In the genomic region with DNA sequence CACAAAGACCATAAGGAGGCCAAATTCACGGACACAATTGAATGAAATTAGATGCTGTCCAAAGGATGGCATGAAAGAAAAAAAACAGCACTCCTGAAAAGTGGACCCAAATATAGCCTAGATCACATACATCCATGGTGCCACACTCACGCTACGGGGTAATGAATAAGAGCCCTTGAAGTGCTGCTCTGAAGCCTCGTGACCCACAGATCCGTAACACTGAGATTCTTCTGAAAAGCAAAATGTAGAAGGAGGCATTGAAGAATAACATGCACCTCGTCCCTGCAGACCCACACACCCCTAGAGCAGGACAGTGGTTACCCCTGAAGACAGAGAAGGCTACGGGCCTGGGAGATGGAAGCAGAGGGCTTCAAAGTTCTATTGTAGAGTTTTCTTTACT, we compare ENCODE assay signal across 14 cellular contexts. TPM values are rescaled to one million over a fixed set of nuclear protein-coding genes. Genes with fewer than 3 reads are reported as not detected.
DNase-seq lines count a peak whose midpoint lies in the region; ATAC-seq and TF ChIP-seq lines count a peak whose summit lies in the region.
"Had no signal": no experiment of that assay in that cellular context is flagged by ENCODE, and none has a peak within 500 bp of the region (broad histone marks: within the 10 kb centered on the region; RNA-seq: fewer than 3 reads in every experiment).

No MANE protein-coding gene starts in this region.

- H3K4me1 Mint-ChIP-seq in CD4-positive, CD25-positive, alpha-beta regulatory T cell, result peaks cover 29 to 89% (median 64%) of the 10 kb centered on the region in 4 donors
- peaks cover 46 to 66% (median 62%) of the 10 kb centered on the region in 3 donors for H3K4me1 Mint-ChIP-seq in IgD-negative memory B cell
- peaks cover 76 to 77% of the 10 kb centered on the region in 2 donors for H3K4me1 Mint-ChIP-seq in natural killer cell treated with Interleukin-12 subunit alpha and Interleukin-12 subunit beta and Interleukin-15 and Interleukin-18, amount 100 ng/mL, for 72 hours (ENCODE audit: low read depth in 2 of 2)

- peak overlapping the region; percentile 82 for H3K27ac ChIP-seq in CD4-positive, CD25-positive, alpha-beta regulatory T cell (ENCODE audit: insufficient read depth, low read length, poor library complexity, severe bottlenecking)
- peak overlapping the region in 1 of 2 donors; percentile 49 for H3K27ac ChIP-seq in prostate gland

- H3K9me3 ChIP-seq in CD4-positive, CD25-positive, alpha-beta regulatory T cell (ENCODE audit: control insufficient read depth in 2 of 2, low read length in 2 of 2), result no peaks in the 10 kb centered on the region
- no peaks in the 10 kb centered on the region for H3K9me3 ChIP-seq in adipocyte (ENCODE audit: control insufficient read depth, low read length)
- H3K9me3 ChIP-seq in prostate gland, result no peaks in the 10 kb centered on the region
- H3K9me3 ChIP-seq: adrenal gland had no signal

- peaks cover 90% of the 10 kb centered on the region for H3K4me1 ChIP-seq in CD4-positive, CD25-positive, alpha-beta regulatory T cell (ENCODE audit: control insufficient read depth, insufficient read depth, low read length, poor library complexity, severe bottlenecking)
- H3K4me1 ChIP-seq in adipocyte (ENCODE audit: control insufficient read depth, insufficient read depth, low read length), result peaks cover 40% of the 10 kb centered on the region
- no peaks in the 10 kb centered on the region for H3K4me1 ChIP-seq in prostate gland (replicated peaks)

- WGBS in prostate gland, result 74% methylated on average over 7 of the region's 7 CpGs

- no peak for DNase-seq in CD4-positive, CD25-positive, alpha-beta regulatory T cell
- DNase-seq in adipocyte (ENCODE audit: low read depth) (no peak), activated gamma-delta T cell treated with Interleukin-2 at 50 U/mL for 16 hours (no peak), SHP77 (lab: John Stamatoyannopoulos, UW) (no peak), prostate gland (ENCODE audit: low spot score) (no peak)
- DNase-seq in natural killer cell treated with Interleukin-12 subunit alpha and Interleukin-12 subunit beta and Interleukin-15 and Interleukin-18, amount 100 ng/mL, for 72 hours (ENCODE audit: low spot score), result no peak
- DNase-seq: adrenal gland, dermis blood vessel endothelial cell, NCI-H1436 treated with DMSO at 0.1 percent for 48 hours, NCI-H774, substantia nigra had no signal

- peak overlapping the region; percentile 76 to 97 (median 92) for H3K27ac Mint-ChIP-seq in CD4-positive, CD25-positive, alpha-beta regulatory T cell
- peak overlapping the region; percentile 73 to 88 (median 77) for H3K27ac Mint-ChIP-seq in IgD-negative memory B cell
- H3K27ac Mint-ChIP-seq in natural killer cell treated with Interleukin-12 subunit alpha and Interleukin-12 subunit beta and Interleukin-15 and Interleukin-18, amount 100 ng/mL, for 72 hours, result peak overlapping the region; percentile 88 to 90

- H3K36me3 Mint-ChIP-seq in CD4-positive, CD25-positive, alpha-beta regulatory T cell, result peaks cover 3% of the 10 kb centered on the region
- peaks cover 2% of the 10 kb centered on the region for H3K36me3 Mint-ChIP-seq in IgD-negative memory B cell
- peaks cover 6% of the 10 kb centered on the region for H3K36me3 Mint-ChIP-seq in natural killer cell treated with Interleukin-12 subunit alpha and Interleukin-12 subunit beta and Interleukin-15 and Interleukin-18, amount 100 ng/mL, for 72 hours

- no peaks in the 10 kb centered on the region for H3K27me3 Mint-ChIP-seq in CD4-positive, CD25-positive, alpha-beta regulatory T cell
- H3K27me3 Mint-ChIP-seq in IgD-negative memory B cell, result no peaks in the 10 kb centered on the region
- H3K27me3 Mint-ChIP-seq in natural killer cell treated with Interleukin-12 subunit alpha and Interleukin-12 subunit beta and Interleukin-15 and Interleukin-18, amount 100 ng/mL, for 72 hours, result no peaks in the 10 kb centered on the region

- H3K9ac ChIP-seq in adipocyte (ENCODE audit: low read length), result peak overlapping the region; percentile 48

- no peak for TF ChIP-seq CTCF in prostate gland (IDR thresholded peaks at IDR 0.05)

- no peaks in the 10 kb centered on the region for H3K27me3 ChIP-seq in CD4-positive, CD25-positive, alpha-beta regulatory T cell (ENCODE audit: control insufficient read depth, insufficient read depth, low read length)
- H3K27me3 ChIP-seq in adipocyte (replicated peaks; ENCODE audit: control insufficient read depth, insufficient read depth, low read length), result peaks cover 17% of the 10 kb centered on the region
- H3K27me3 ChIP-seq in prostate gland (replicated peaks; ENCODE audit: insufficient read depth), result no peaks in the 10 kb centered on the region

- intact Hi-C loops in prostate gland (cut with DNase I), result no loop called here

- TF ChIP-seq POLR2A in prostate gland (IDR thresholded peaks at IDR 0.05), result no peak

- H3K36me3 ChIP-seq in CD4-positive, CD25-positive, alpha-beta regulatory T cell (ENCODE audit: control insufficient read depth, insufficient read depth, low read length), result no peaks in the 10 kb centered on the region
- H3K36me3 ChIP-seq in adipocyte (ENCODE audit: control insufficient read depth, insufficient read depth, low read length, severe bottlenecking) (no peaks in the 10 kb centered on the region), prostate gland (no peaks in the 10 kb centered on the region)
- H3K36me3 ChIP-seq: adrenal gland had no signal

- H3K4me3 Mint-ChIP-seq in CD4-positive, CD25-positive, alpha-beta regulatory T cell, result peak overlapping the region; percentile 66 to 100 (median 89)
- H3K4me3 Mint-ChIP-seq in IgD-negative memory B cell, result peak overlapping the region; percentile 19 to 83 (median 56)
- H3K4me3 Mint-ChIP-seq in natural killer cell treated with Interleukin-12 subunit alpha and Interleukin-12 subunit beta and Interleukin-15 and Interleukin-18, amount 100 ng/mL, for 72 hours, result peak overlapping the region; percentile 80

- H3K9me3 Mint-ChIP-seq in CD4-positive, CD25-positive, alpha-beta regulatory T cell, result peaks cover 0 to 4% (median 0%) of the 10 kb centered on the region in 7 donors
- peaks cover 0 to 2% (median 0%) of the 10 kb centered on the region in 3 donors for H3K9me3 Mint-ChIP-seq in IgD-negative memory B cell
- H3K9me3 Mint-ChIP-seq in natural killer cell treated with Interleukin-12 subunit alpha and Interleukin-12 subunit beta and Interleukin-15 and Interleukin-18, amount 100 ng/mL, for 72 hours, result no peaks in the 10 kb centered on the region

- H3K4me3 ChIP-seq in CD4-positive, CD25-positive, alpha-beta regulatory T cell (ENCODE audit: low read depth, low read length), result peak overlapping the region; percentile 57
- H3K4me3 ChIP-seq in adipocyte (ENCODE audit: low read length), result no peak overlapping the region
- H3K4me3 ChIP-seq in prostate gland, result no peak overlapping the region
- H3K4me3 ChIP-seq: adrenal gland, K562 had no signal

- ATAC-seq in CD4-positive, CD25-positive, alpha-beta regulatory T cell (ENCODE audit: low read depth in 2 of 2), result no peak
- no peak for ATAC-seq in natural killer cell treated with Interleukin-12 subunit alpha and Interleukin-12 subunit beta and Interleukin-15 and Interleukin-18, amount 100 ng/mL, for 72 hours
- no peak for ATAC-seq in GM21526 (IDR thresholded peaks at IDR 0.05; ENCODE audit: low FRiP score, unreplicated experiment)
- ATAC-seq: K562 had no signal

RNA-seq across cellular contexts. Expression of gene ITGB2, which starts 3.9 kb away (rescaled TPM):
- total RNA-seq in CD4-positive, CD25-positive, alpha-beta regulatory T cell, result 411 TPM
- 100 to 1,000 TPM; 415 to 519 (median 446) TPM for polyA plus RNA-seq in CD4-positive, CD25-positive, alpha-beta regulatory T cell
- 294 TPM for polyA plus RNA-seq in IgD-negative memory B cell
- 1,000 to 10,000 TPM in 1 of 2 donors, 100 to 1,000 TPM in 1; 448 to 1,246 TPM for total RNA-seq in natural killer cell treated with Interleukin-12 subunit alpha and Interleukin-12 subunit beta and Interleukin-15 and Interleukin-18, amount 100 ng/mL, for 72 hours
- total RNA-seq in prostate gland, result 10 to 100 TPM; 23.1 to 56.1 TPM

RNA-seq across cellular contexts. Expression of gene SLX9, which starts 15.2 kb away (rescaled TPM):
- 21.8 TPM for total RNA-seq in CD4-positive, CD25-positive, alpha-beta regulatory T cell
- 10 to 100 TPM in 3 of 4 donors, 1 to 10 TPM in 1; 7.6 to 12.0 (median 10.0) TPM for polyA plus RNA-seq in CD4-positive, CD25-positive, alpha-beta regulatory T cell
- 12.3 TPM for polyA plus RNA-seq in IgD-negative memory B cell
- total RNA-seq in natural killer cell treated with Interleukin-12 subunit alpha and Interleukin-12 subunit beta and Interleukin-15 and Interleukin-18, amount 100 ng/mL, for 72 hours, result 10 to 100 TPM; 43.5 to 83.6 TPM
- 10 to 100 TPM; 21.4 to 24.8 TPM for total RNA-seq in prostate gland

RNA-seq across cellular contexts. Expression of gene PTTG1IP, which starts 51.1 kb away (rescaled TPM):
- total RNA-seq in CD4-positive, CD25-positive, alpha-beta regulatory T cell, result 98.3 TPM
- polyA plus RNA-seq in CD4-positive, CD25-positive, alpha-beta regulatory T cell, result 100 to 1,000 TPM in 1 of 4 donors, 10 to 100 TPM in 3; 78.5 to 100 (median 95.1) TPM
- polyA plus RNA-seq in IgD-negative memory B cell, result 44.7 TPM
- 10 to 100 TPM; 69.4 to 81.7 TPM for total RNA-seq in natural killer cell treated with Interleukin-12 subunit alpha and Interleukin-12 subunit beta and Interleukin-15 and Interleukin-18, amount 100 ng/mL, for 72 hours
- 100 to 1,000 TPM; 216 to 244 TPM for total RNA-seq in prostate gland
